ENCODE assay signal across 13 cellular contexts in the genomic region with DNA sequence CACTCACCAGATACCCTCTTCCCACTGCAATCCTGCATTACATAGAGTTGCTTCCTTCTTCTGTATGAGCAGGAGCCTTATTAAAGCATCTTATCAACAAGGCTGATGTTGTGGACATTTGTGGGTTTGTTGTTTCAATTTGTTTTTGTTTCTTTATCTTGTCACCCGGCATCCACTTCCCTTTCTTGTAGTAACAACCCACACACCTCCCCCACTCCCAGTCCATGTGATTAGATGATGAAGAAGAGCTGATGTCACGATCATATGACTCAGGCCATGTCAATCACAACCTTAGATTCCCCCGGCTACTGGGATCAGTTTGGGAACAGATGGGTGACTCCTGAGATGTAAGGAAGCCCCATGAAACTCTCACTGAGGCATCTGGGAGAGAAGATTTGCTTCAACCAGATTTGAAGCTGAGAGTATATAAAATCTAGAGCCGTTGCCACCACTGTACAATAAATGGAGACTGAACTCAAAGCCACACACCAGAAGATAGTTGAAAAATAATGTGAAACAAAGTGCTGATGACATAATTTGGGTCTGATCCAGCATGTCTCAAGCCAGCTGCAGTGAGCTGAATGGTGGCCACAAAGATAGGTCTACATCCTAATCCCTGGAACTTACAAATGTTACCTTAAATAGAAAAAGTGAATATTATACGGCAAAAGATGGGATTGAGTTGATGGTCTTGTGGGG. TPM values are rescaled to one million over a fixed set of nuclear protein-coding genes. Genes with fewer than 3 reads are reported as not detected.
A peak's percentile ranks its signal among the peaks of the same experiment; 100 is the strongest.
DNase-seq lines count a peak whose midpoint lies in the region; ATAC-seq and TF ChIP-seq lines count a peak whose summit lies in the region.
"Had no signal": no experiment of that assay in that cellular context is flagged by ENCODE, and none has a peak within 500 bp of the region (broad histone marks: within the 10 kb centered on the region; RNA-seq: fewer than 3 reads in every experiment).

No MANE protein-coding gene starts in this region.

- H3K36me3 ChIP-seq in naive thymus-derived CD4-positive, alpha-beta T cell (ENCODE audit: control insufficient read depth in 2 of 3, insufficient read depth in 3 of 3, low read length in 3 of 3): no peaks in the 10 kb centered on the region
- no peaks in the 10 kb centered on the region for H3K36me3 ChIP-seq in PC-3 (ENCODE audit: low read depth, low read length)
- H3K36me3 ChIP-seq: MG63, prostate gland had no signal

- POLR2A ChIA-PET in naive thymus-derived CD4-positive, alpha-beta T cell (lab: Charles Lee): no interaction called here
- POLR2A ChIA-PET in PC-3 (lab: Charles Lee; ENCODE audit: unreplicated experiment): no interaction called here

- no peaks in the 10 kb centered on the region for H3K9me3 Mint-ChIP-seq in activated T-helper 17 cell treated with anti-CD3 and anti-CD28 coated beads, Interleukin-2, amount 50 U/mL, for 72 hours
- H3K9me3 Mint-ChIP-seq in naive thymus-derived CD4-positive, alpha-beta T cell: peaks cover 0 to 2% (median 0%) of the 10 kb centered on the region in 11 donors

- no peak overlapping the region for H3K4me3 Mint-ChIP-seq in activated T-helper 17 cell treated with anti-CD3 and anti-CD28 coated beads, Interleukin-2, amount 50 U/mL, for 72 hours
- no peak overlapping the region for H3K4me3 Mint-ChIP-seq in naive thymus-derived CD4-positive, alpha-beta T cell
- H3K4me3 Mint-ChIP-seq: activated CD4-positive, alpha-beta T cell treated with anti-CD3 and anti-CD28 coated beads for 36 hours; activated T-helper 1 cell treated with anti-CD3 and anti-CD28 coated beads, Interleukin-12 subunit alpha, Interleukin-12 subunit beta, Interleukin-2, Interleukin-4 antibody, amounts not matched to agents 30 ng/mL and 10 ng/mL and 1 ng/mL, durations not matched to agents 14 hours and 24 hours and 36 hours had no signal

- H3K9me3 ChIP-seq in naive thymus-derived CD4-positive, alpha-beta T cell (ENCODE audit: control insufficient read depth in 2 of 3, low read length in 3 of 3): no peaks in the 10 kb centered on the region
- no peaks in the 10 kb centered on the region for H3K9me3 ChIP-seq in PC-3 (ENCODE audit: low read length)
- H3K9me3 ChIP-seq: body of pancreas, MG63, prostate gland had no signal

- H3K9ac ChIP-seq in PC-3 (ENCODE audit: low read length): no peak overlapping the region

- no peak overlapping the region for H3K27ac ChIP-seq in naive thymus-derived CD4-positive, alpha-beta T cell (ENCODE audit: low read depth, low read length)
- no peak overlapping the region for H3K27ac ChIP-seq in PC-3 (ENCODE audit: low read length)
- H3K27ac ChIP-seq: body of pancreas, prostate gland had no signal

- peak overlapping the region; percentile 13 for H3K27ac Mint-ChIP-seq in activated T-helper 17 cell treated with anti-CD3 and anti-CD28 coated beads, Interleukin-2, amount 50 U/mL, for 72 hours
- H3K27ac Mint-ChIP-seq in naive thymus-derived CD4-positive, alpha-beta T cell: no peak overlapping the region
- H3K27ac Mint-ChIP-seq: activated CD4-positive, alpha-beta T cell treated with anti-CD3 and anti-CD28 coated beads for 36 hours; activated T-helper 1 cell treated with anti-CD3 and anti-CD28 coated beads, Interleukin-12 subunit alpha, Interleukin-12 subunit beta, Interleukin-2, Interleukin-4 antibody, amounts not matched to agents 30 ng/mL and 10 ng/mL and 1 ng/mL, durations not matched to agents 14 hours and 24 hours and 36 hours had no signal

- intact Hi-C loops in naive thymus-derived CD4-positive, alpha-beta T cell (cut with micrococcal nuclease): loop anchor here (1.0 to 10.0 kb wide), 5 partner anchors 242 to 989 kb away; no protein-coding TSS in a partner anchor
- intact Hi-C loops in PC-3 (cut with micrococcal nuclease): loop anchor here (2.0 to 5.0 kb wide), 2 partner anchors 341 to 990 kb away; no protein-coding TSS in a partner anchor

- H3K9me2 ChIP-seq in PC-3 (replicated peaks; ENCODE audit: low read length): no peaks in the 10 kb centered on the region

- TF ChIP-seq CTCF in PC-3 (conservative IDR thresholded peaks at IDR 0.05; ENCODE audit: low read depth, low read length): no peak

- no peak overlapping the region for H3K4me3 ChIP-seq in naive thymus-derived CD4-positive, alpha-beta T cell (ENCODE audit: low read length)
- no peak overlapping the region for H3K4me3 ChIP-seq in PC-3 (ENCODE audit: low read length)
- H3K4me3 ChIP-seq: body of pancreas, MG63, prostate gland had no signal

- peak; percentile 35 for DNase-seq in foreskin melanocyte
- no peak for DNase-seq in naive thymus-derived CD4-positive, alpha-beta T cell
- no peak for DNase-seq in GF-D8 (lab: John Stamatoyannopoulos, UW)
- no peak for DNase-seq in PC-3
- no peak for DNase-seq in T-helper 9 cell
- DNase-seq: MG63 had no signal

- no peaks in the 10 kb centered on the region for H3F3A ChIP-seq in PC-3 (ENCODE audit: low read length, unreplicated experiment)

- peaks cover 6% of the 10 kb centered on the region for H3K4me1 Mint-ChIP-seq in activated T-helper 17 cell treated with anti-CD3 and anti-CD28 coated beads, Interleukin-2, amount 50 U/mL, for 72 hours
- peaks cover 0 to 4% (median 0%) of the 10 kb centered on the region in 7 donors for H3K4me1 Mint-ChIP-seq in naive thymus-derived CD4-positive, alpha-beta T cell

- no peaks in the 10 kb centered on the region for H3K36me3 Mint-ChIP-seq in activated T-helper 17 cell treated with anti-CD3 and anti-CD28 coated beads, Interleukin-2, amount 50 U/mL, for 72 hours (ENCODE audit: low read depth)
- H3K36me3 Mint-ChIP-seq in naive thymus-derived CD4-positive, alpha-beta T cell: no peaks in the 10 kb centered on the region

- no peaks in the 10 kb centered on the region for H3K4me1 ChIP-seq in naive thymus-derived CD4-positive, alpha-beta T cell (ENCODE audit: control insufficient read depth in 2 of 2, insufficient read depth in 2 of 2, low read length in 2 of 2)
- H3K4me1 ChIP-seq in PC-3 (ENCODE audit: insufficient read depth, low read length): no peaks in the 10 kb centered on the region
- H3K4me1 ChIP-seq: body of pancreas, prostate gland had no signal

- CTCF ChIA-PET in naive thymus-derived CD4-positive, alpha-beta T cell (lab: Charles Lee): interaction anchor here (1.0 to 1.5 kb wide), 6 partner anchors 34 to 556 kb away, joined by 3 to 9 read pairs (median 4); a partner anchor contains a TSS
- CTCF ChIA-PET in PC-3 (lab: Charles Lee): interaction anchor here (0.7 to 1.0 kb wide), 2 partner anchors 34 to 341 kb away, joined by 4 read pairs; a partner anchor contains a TSS

- no peak overlapping the region; the same call in 1 of the 2 replicates for H2AFZ ChIP-seq in PC-3 (ENCODE audit: low read length)

- ATAC-seq in HG02798 (IDR thresholded peaks at IDR 0.05; ENCODE audit: poor library complexity, unreplicated experiment) (peak; percentile 3), PC-3 (no peak), GM21786 (IDR thresholded peaks at IDR 0.05; ENCODE audit: unreplicated experiment) (no peak)
- no peak for ATAC-seq in activated T-helper 17 cell treated with anti-CD3 and anti-CD28 coated beads, Interleukin-2, amount 50 U/mL, for 72 hours (replicated peaks)
- ATAC-seq in naive thymus-derived CD4-positive, alpha-beta T cell: peak; percentile 77

- no TSS peak for BruUV-seq in PC-3 (replicated peaks; lab: Mats Ljungman, UMichigan)

- H3K79me2 ChIP-seq in PC-3 (ENCODE audit: low read length): no peaks in the 10 kb centered on the region

- H4K20me1 ChIP-seq in PC-3 (ENCODE audit: low read length): no peaks in the 10 kb centered on the region

- H3K27me3 Mint-ChIP-seq in activated T-helper 17 cell treated with anti-CD3 and anti-CD28 coated beads, Interleukin-2, amount 50 U/mL, for 72 hours: peaks cover 2% of the 10 kb centered on the region
- peaks cover 0 to 7% (median 0%) of the 10 kb centered on the region in 5 donors for H3K27me3 Mint-ChIP-seq in naive thymus-derived CD4-positive, alpha-beta T cell
- H3K27me3 Mint-ChIP-seq: activated CD4-positive, alpha-beta T cell treated with anti-CD3 and anti-CD28 coated beads for 36 hours had no signal

- no peak overlapping the region for H3K4me2 ChIP-seq in PC-3 (ENCODE audit: low read length)

- no peaks in the 10 kb centered on the region for H3K27me3 ChIP-seq in naive thymus-derived CD4-positive, alpha-beta T cell (ENCODE audit: control insufficient read depth in 2 of 2, insufficient read depth in 2 of 2, low read length in 2 of 2)
- H3K27me3 ChIP-seq in PC-3 (ENCODE audit: low read length): no peaks in the 10 kb centered on the region
- H3K27me3 ChIP-seq: body of pancreas, MG63 had no signal

RNA-seq across cellular contexts. Expression of a gene that starts 34.1 kb away (rescaled TPM):
- total RNA-seq in activated T-helper 17 cell treated with anti-CD3 and anti-CD28 coated beads, Interleukin-2, amount 50 U/mL, for 72 hours: 1 to 10 TPM; 5.1 to 7.7 TPM
- 1 to 10 TPM; 1.9 to 8.5 (median 4.5) TPM for total RNA-seq in naive thymus-derived CD4-positive, alpha-beta T cell
- polyA plus RNA-seq in naive thymus-derived CD4-positive, alpha-beta T cell: 10 to 100 TPM in 1 of 2 donors, 1 to 10 TPM in 1; 5.0 to 10.6 TPM
- 15.2 and 24.0 TPM in 2 replicates for total RNA-seq in PC-3 (2014; rRNA removed)

Comparison
In these comparisons a context has a peak if more than half of its experiments do, and no peak if none do; other contexts are left out.
1. ATAC-seq: peak in HG02798 (single experiment) and naive thymus-derived CD4-positive, alpha-beta T cell (single experiment); none in activated T-helper 17 cell treated with anti-CD3 and anti-CD28 coated beads, Interleukin-2, amount 50 U/mL, for 72 hours (single experiment), PC-3 (single experiment) and GM21786 (single experiment).